ENCODE assay signal across 15 cellular contexts in genomic region chr14:20848955-20849570, GRCh38. TPM values are rescaled to one million over a fixed set of nuclear protein-coding genes. Genes with fewer than 3 reads are reported as not detected.
A peak's percentile ranks its signal among the peaks of the same experiment; 100 is the strongest.
DNase-seq lines count a peak whose midpoint lies in the region; ATAC-seq and TF ChIP-seq lines count a peak whose summit lies in the region.
"Had no signal": no experiment of that assay in that cellular context is flagged by ENCODE, and none has a peak within 500 bp of the region (broad histone marks: within the 10 kb centered on the region; RNA-seq: fewer than 3 reads in every experiment).

No MANE protein-coding gene starts in this region.

- H3K9me3 ChIP-seq in mesodermal cell (ENCODE audit: control insufficient read depth, low read length) (no peaks in the 10 kb centered on the region), upper lobe of left lung (no peaks in the 10 kb centered on the region)

- H3K4me3 Mint-ChIP-seq in natural killer cell, result no peak overlapping the region
- H3K4me3 Mint-ChIP-seq: activated CD4-positive, alpha-beta memory T cell treated with anti-CD3 and anti-CD28 coated beads, Interleukin-2, amount 10 ng/mL, durations not matched to agents 7 days and 5 days had no signal

- no peak for TF ChIP-seq POLR2A in upper lobe of left lung (IDR thresholded peaks at IDR 0.05)

- H3K36me3 Mint-ChIP-seq in natural killer cell, result no peaks in the 10 kb centered on the region

- peak in 3 of 56 donors; percentile 8 to 13 (median 8) for TF ChIP-seq CTCF in dorsolateral prefrontal cortex (IDR thresholded peaks at IDR 0.05 in 54 of 56, conservative IDR thresholded peaks at IDR 0.05 in 2 of 56; ENCODE audit: low read depth in 1 of 56, partially characterized antibody in 56 of 56)
- no peak for TF ChIP-seq CTCF in upper lobe of left lung (IDR thresholded peaks at IDR 0.05)
- TF ChIP-seq CTCF in natural killer cell (IDR thresholded peaks at IDR 0.05), result no peak

- no peaks in the 10 kb centered on the region for H3K4me1 Mint-ChIP-seq in natural killer cell
- H3K4me1 Mint-ChIP-seq: activated CD4-positive, alpha-beta memory T cell treated with anti-CD3 and anti-CD28 coated beads, Interleukin-2, amount 10 ng/mL, durations not matched to agents 7 days and 5 days had no signal

- no peak for TF ChIP-seq EP300 in upper lobe of left lung (IDR thresholded peaks at IDR 0.05)

- intact Hi-C loops in dorsolateral prefrontal cortex (cut with DNase I) (loop anchor here in 1 of 2 donors (5.0 kb wide), 1 partner anchor 47 kb away; the partner anchor contains the start of gene RNASE1), natural killer cell (cut with micrococcal nuclease) (no loop called here)

- no peak overlapping the region for H3K27ac Mint-ChIP-seq in natural killer cell
- H3K27ac Mint-ChIP-seq: activated CD4-positive, alpha-beta memory T cell treated with anti-CD3 and anti-CD28 coated beads, Interleukin-2, amount 10 ng/mL, durations not matched to agents 7 days and 5 days had no signal

- WGBS in mesodermal cell (ENCODE audit: insufficient coverage in 2 of 2), 2 experiments, result 20 to 100% methylated on average over 1 to 2 of the region's 4 CpGs
- 27 to 64% methylated on average over 4 of the region's 4 CpGs for WGBS in upper lobe of left lung, 2 donors

- no peaks in the 10 kb centered on the region for H3K36me3 ChIP-seq in mesodermal cell (ENCODE audit: control insufficient read depth, insufficient read depth, low read length)
- no peaks in the 10 kb centered on the region for H3K36me3 ChIP-seq in upper lobe of left lung

- H3K27ac ChIP-seq in dorsolateral prefrontal cortex, result peak overlapping the region in 53 of 59 donors; percentile 9 to 85 (median 70)
- peak overlapping the region; percentile 46 for H3K27ac ChIP-seq in mesodermal cell (ENCODE audit: low read depth, low read length, severe bottlenecking)
- H3K27ac ChIP-seq in upper lobe of left lung, result peak overlapping the region; percentile 22 to 66 (median 58)

- peak; percentile 36 to 64 for ATAC-seq in upper lobe of left lung (ENCODE audit: low FRiP score in 2 of 2)
- ATAC-seq in natural killer cell, result no peak
- ATAC-seq: left lobe of liver had no signal

- H3K27me3 Mint-ChIP-seq in natural killer cell (ENCODE audit: low read depth in 2 of 2), result peaks cover 0 to 2% of the 10 kb centered on the region in 2 donors

- H3K4me1 ChIP-seq in mesodermal cell (ENCODE audit: control insufficient read depth, insufficient read depth, low read length, poor library complexity, severe bottlenecking), result peaks cover 6% of the 10 kb centered on the region
- H3K4me1 ChIP-seq in upper lobe of left lung, result peaks cover 0 to 17% (median 10%) of the 10 kb centered on the region in 4 donors

- DNase-seq in SHP77 treated with DMSO at 0.1 percent for 48 hours (lab: John Stamatoyannopoulos, UW), result peak; percentile 4
- DNase-seq in SHP77 (lab: John Stamatoyannopoulos, UW), result no peak
- DNase-seq in dorsolateral prefrontal cortex, result no peak
- DNase-seq in upper lobe of left lung, result no peak
- DNase-seq in natural killer cell, result no peak
- DNase-seq in activated T-cell treated with anti-CD3 and anti-CD28 coated beads, Interleukin-2, amount 50 U/mL, for 1 hour, result no peak
- DNase-seq in hepatic stellate cell (ENCODE audit: low spot score), result no peak
- DNase-seq: activated CD4-positive, alpha-beta memory T cell treated with anti-CD3 and anti-CD28 coated beads, Interleukin-2, amount 10 ng/mL, durations not matched to agents 7 days and 5 days; KBM-7; NCI-H1436; T-helper 9 cell had no signal

- H3K27me3 ChIP-seq in dorsolateral prefrontal cortex (no peaks in the 10 kb centered on the region), upper lobe of left lung (no peaks in the 10 kb centered on the region)

- no peaks in the 10 kb centered on the region for H3K9me3 Mint-ChIP-seq in natural killer cell
- H3K9me3 Mint-ChIP-seq: activated CD4-positive, alpha-beta memory T cell treated with anti-CD3 and anti-CD28 coated beads, Interleukin-2, amount 10 ng/mL, durations not matched to agents 7 days and 5 days had no signal

- peak overlapping the region in 3 of 59 donors; percentile 2 to 15 (median 13) for H3K4me3 ChIP-seq in dorsolateral prefrontal cortex
- no peak overlapping the region for H3K4me3 ChIP-seq in mesodermal cell (ENCODE audit: extremely low read depth, insufficient read depth, low read length, poor library complexity, severe bottlenecking)
- no peak overlapping the region for H3K4me3 ChIP-seq in upper lobe of left lung

RNA-seq across cellular contexts. Expression of gene RNASE3, which starts 42.1 kb away (rescaled TPM):
- total RNA-seq in dorsolateral prefrontal cortex (1 to 10 TPM in 33 of 120 experiments, under 1 TPM in 19, not detected in 68; 0.70 to 3.1 (median 1.1) TPM), upper lobe of left lung (under 1 TPM in 3 of 6 donors, not detected in 3; 0.43 to 0.76 (median 0.51) TPM), natural killer cell (under 1 TPM in 1 of 3 donors, not detected in 2; 0.72 TPM)
- not detected for polyA plus RNA-seq in mesodermal cell (2013, experiment 1 of 2)
- not detected for polyA plus RNA-seq in mesodermal cell (2013, experiment 2 of 2)
- total RNA-seq: activated CD4-positive, alpha-beta memory T cell treated with anti-CD3 and anti-CD28 coated beads, Interleukin-2, amount 10 ng/mL, durations not matched to agents 7 days and 5 days; left lobe of liver; NCI-H460; subcutaneous adipose tissue had no signal

RNA-seq across cellular contexts. Expression of gene RNASE1, which starts 46.4 kb away (rescaled TPM):
- total RNA-seq in dorsolateral prefrontal cortex, result 100 to 1,000 TPM in 104 of 120 experiments, 10 to 100 TPM in 16; 39.9 to 796 (median 173) TPM
- polyA plus RNA-seq in mesodermal cell (2013, experiment 1 of 2), result 157 TPM
- polyA plus RNA-seq in mesodermal cell (2013, experiment 2 of 2), result 95.4 TPM
- 1,000 to 10,000 TPM in 2 of 6 donors, 100 to 1,000 TPM in 4; 229 to 1,558 (median 860) TPM for total RNA-seq in upper lobe of left lung
- total RNA-seq in natural killer cell, result not detected
- total RNA-seq: activated CD4-positive, alpha-beta memory T cell treated with anti-CD3 and anti-CD28 coated beads, Interleukin-2, amount 10 ng/mL, durations not matched to agents 7 days and 5 days; NCI-H460 had no signal

Comparison
In these comparisons a context has a peak if more than half of its experiments do, and no peak if none do; other contexts are left out.
1. ATAC-seq: peak in upper lobe of left lung (2 of 2); none in natural killer cell (0 of 3).
2. RNA of gene RNASE1, which starts 46.4 kb away (total RNA-seq): 229 to 1,558 TPM in upper lobe of left lung and 39.9 to 796 TPM in dorsolateral prefrontal cortex; not detected in natural killer cell; every median in the first group is over 10 times any median in the second.
3. Peak in every context shown above with its lines, with median percentiles within 50 percentile points of each other: H3K27ac ChIP-seq.